In genomic region chr7:123673752-123674398, GRCh38 we compare ENCODE assay signal across 1 cellular context.
TF ChIP-seq lines count a peak whose summit lies in the region.

No MANE protein-coding gene starts in this region.

TF ChIP-seq in GM23338, 12 proteins besides CTCF, POLR2A, EP300 and RAD21:
- no peak for TF ChIP-seq REST (IDR thresholded peaks at IDR 0.05; ENCODE audit: unreplicated experiment)
- no peak for TF ChIP-seq NANOG (IDR thresholded peaks at IDR 0.05; ENCODE audit: borderline replicate concordance)
- no peak for TF ChIP-seq EZH2 (IDR thresholded peaks at IDR 0.05; ENCODE audit: low read depth, unreplicated experiment)
TF ChIP-seq in GM23338: peak in this region for 0.
